In the genomic region with DNA sequence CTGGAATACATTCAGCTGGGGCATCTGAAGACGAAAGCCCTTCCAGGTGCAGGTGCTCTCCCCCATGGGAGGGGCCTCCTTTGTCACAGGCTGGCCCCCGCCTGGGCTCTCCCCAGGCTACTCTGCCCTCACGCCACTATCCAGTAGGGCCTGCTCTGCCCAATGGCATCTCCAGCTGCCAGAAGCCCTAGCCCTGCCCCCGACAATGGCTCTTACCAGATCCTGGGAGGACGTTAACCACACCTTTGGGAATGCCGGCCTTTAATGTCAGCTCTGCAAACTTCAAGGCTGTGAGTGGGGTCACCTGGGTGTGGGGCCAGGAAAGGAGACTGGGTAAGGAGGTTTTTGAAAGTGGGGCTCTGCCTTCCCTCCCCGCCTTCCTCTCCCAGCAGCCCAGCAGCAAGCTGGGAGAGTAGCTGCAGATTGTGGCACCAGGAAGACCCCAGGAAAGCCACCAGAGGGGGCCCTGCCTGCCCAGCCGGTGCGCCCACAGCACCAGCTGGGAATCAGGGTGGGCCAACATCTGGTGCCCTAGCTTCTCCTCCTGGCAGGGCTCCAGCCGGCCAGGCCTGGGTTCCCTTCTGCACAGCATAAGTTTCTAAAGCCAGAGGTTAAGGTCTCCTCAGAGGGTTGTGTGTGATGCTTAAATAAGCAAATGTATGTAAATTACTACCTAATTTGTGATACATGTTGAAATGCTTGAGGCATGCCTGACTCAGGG, we compare ENCODE assay signal across 1 cellular context.
TF ChIP-seq lines count a peak whose summit lies in the region.

No MANE protein-coding gene starts in this region.

TF ChIP-seq in HepG2, 621 proteins besides CTCF, POLR2A, EP300 and RAD21:
- TF ChIP-seq ZSCAN31 (CRISPR knock-in tag; IDR thresholded peaks at IDR 0.05; ENCODE audit: low read depth): no peak
- TF ChIP-seq, protein P1, sequence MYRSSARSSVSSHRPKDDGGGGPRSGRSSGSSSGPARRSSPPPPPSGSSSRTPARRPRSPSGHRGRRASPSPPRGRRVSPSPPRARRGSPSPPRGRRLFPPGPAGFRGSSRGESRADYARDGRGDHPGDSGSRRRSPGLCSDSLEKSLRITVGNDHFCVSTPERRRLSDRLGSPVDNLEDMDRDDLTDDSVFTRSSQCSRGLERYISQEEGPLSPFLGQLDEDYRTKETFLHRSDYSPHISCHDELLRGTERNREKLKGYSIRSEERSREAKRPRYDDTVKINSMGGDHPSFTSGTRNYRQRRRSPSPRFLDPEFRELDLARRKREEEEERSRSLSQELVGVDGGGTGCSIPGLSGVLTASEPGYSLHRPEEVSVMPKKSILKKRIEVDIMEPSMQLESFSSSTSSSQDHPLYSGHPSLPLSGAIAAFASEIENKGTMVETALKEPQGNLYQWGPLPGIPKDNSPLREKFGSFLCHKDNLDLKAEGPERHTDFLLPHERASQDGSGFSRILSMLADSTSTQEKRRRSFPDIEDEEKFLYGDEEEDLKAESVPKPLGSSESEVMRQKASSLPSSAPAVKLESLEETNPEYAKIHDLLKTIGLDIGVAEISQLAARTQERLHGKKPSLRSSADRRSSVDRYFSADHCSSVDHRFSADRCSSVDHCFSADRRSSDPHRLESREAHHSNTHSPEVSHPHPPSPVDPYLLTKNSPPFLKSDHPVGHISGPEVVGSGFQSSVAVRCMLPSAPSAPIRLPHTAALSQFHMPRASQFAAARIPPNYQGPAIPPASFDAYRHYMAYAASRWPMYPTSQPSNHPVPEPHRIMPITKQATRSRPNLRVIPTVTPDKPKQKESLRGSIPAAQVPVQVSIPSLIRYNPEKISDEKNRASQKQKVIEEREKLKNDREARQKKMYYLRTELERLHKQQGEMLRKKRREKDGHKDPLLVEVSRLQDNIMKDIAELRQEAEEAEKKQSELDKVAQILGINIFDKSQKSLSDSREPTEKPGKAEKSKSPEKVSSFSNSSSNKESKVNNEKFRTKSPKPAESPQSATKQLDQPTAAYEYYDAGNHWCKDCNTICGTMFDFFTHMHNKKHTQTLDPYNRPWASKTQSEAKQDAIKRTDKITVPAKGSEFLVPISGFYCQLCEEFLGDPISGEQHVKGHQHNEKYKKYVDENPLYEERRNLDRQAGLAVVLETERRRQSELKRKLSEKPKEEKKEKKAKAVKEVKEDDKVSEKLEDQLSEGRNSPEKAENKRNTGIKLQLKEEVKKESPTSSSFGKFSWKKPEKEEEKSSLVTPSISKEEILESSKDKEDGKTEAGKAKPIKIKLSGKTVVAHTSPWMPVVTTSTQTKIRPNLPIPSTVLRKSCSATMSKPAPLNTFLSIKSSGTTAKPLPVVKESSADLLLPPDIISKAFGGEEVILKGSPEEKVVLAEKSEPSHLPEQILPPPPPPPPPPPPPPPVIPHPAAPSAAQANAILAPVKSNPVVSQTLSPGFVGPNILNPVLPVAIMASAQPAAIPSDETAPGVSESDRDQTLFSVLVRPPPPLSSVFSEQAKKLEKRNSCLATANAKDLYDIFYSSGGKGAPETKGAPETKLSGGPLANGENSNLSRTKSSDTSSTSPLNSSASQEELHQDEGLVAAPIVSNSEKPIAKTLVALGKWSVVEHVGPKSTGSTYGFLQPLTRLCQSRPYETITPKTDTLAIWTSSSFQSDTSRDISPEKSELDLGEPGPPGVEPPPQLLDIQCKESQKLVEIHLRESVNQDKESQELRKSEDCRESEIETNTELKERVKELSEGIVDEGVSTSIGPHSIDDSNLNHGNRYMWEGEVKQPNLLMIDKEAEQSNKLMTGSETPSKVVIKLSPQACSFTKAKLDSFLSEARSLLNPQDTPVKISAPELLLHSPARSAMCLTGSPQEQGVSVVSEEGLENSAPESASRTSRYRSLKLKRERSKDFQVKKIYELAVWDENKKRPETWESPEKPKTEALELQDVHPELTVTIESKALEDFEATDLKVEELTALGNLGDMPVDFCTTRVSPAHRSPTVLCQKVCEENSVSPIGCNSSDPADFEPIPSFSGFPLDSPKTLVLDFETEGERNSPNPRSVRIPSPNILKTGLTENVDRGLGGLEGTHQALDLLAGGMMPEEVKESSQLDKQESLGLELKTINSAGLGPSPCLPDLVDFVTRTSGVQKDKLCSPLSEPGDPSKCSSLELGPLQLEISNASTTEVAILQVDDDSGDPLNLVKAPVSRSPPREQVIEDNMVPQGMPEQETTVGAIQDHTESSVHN (CRISPR knock-in tag; IDR thresholded peaks at IDR 0.05): no peak
- no peak for TF ChIP-seq FOXO1 (CRISPR knock-in tag; IDR thresholded peaks at IDR 0.05)
- no peak for TF ChIP-seq ZMYM4 (CRISPR knock-in tag; IDR thresholded peaks at IDR 0.05)
- TF ChIP-seq, protein P2, sequence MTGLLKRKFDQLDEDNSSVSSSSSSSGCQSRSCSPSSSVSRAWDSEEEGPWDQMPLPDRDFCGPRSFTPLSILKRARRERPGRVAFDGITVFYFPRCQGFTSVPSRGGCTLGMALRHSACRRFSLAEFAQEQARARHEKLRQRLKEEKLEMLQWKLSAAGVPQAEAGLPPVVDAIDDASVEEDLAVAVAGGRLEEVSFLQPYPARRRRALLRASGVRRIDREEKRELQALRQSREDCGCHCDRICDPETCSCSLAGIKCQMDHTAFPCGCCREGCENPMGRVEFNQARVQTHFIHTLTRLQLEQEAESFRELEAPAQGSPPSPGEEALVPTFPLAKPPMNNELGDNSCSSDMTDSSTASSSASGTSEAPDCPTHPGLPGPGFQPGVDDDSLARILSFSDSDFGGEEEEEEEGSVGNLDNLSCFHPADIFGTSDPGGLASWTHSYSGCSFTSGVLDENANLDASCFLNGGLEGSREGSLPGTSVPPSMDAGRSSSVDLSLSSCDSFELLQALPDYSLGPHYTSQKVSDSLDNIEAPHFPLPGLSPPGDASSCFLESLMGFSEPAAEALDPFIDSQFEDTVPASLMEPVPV (CRISPR knock-in tag; IDR thresholded peaks at IDR 0.05): no peak
- TF ChIP-seq, protein P3, sequence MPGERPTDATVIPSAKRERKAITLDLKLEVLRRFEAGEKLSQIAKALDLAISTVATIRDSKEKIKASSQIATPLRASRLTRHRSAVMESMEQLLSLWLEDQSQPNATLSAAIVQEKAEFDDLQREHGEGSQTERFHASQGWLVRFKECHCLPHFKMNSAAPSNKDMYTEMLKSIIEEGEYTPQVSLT (CRISPR knock-in tag; IDR thresholded peaks at IDR 0.05; ENCODE audit: borderline replicate concordance, low read depth): no peak
- TF ChIP-seq, protein P4, sequence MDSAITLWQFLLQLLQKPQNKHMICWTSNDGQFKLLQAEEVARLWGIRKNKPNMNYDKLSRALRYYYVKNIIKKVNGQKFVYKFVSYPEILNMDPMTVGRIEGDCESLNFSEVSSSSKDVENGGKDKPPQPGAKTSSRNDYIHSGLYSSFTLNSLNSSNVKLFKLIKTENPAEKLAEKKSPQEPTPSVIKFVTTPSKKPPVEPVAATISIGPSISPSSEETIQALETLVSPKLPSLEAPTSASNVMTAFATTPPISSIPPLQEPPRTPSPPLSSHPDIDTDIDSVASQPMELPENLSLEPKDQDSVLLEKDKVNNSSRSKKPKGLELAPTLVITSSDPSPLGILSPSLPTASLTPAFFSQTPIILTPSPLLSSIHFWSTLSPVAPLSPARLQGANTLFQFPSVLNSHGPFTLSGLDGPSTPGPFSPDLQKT (CRISPR knock-in tag; IDR thresholded peaks at IDR 0.05; ENCODE audit: borderline replicate concordance): no peak
- TF ChIP-seq CCAR2 (optimal IDR thresholded peaks at IDR 0.05; ENCODE audit: low read depth, low read length): no peak
- TF ChIP-seq TEAD2 (CRISPR knock-in tag; IDR thresholded peaks at IDR 0.05): no peak
- no peak for TF ChIP-seq ZNF552 (CRISPR knock-in tag; IDR thresholded peaks at IDR 0.05; ENCODE audit: borderline replicate concordance)
- no peak for TF ChIP-seq RAD51 (IDR thresholded peaks at IDR 0.05; ENCODE audit: borderline replicate concordance)
- TF ChIP-seq SOX5 (CRISPR knock-in tag; IDR thresholded peaks at IDR 0.05; ENCODE audit: borderline replicate concordance): no peak
- TF ChIP-seq AGO2 (optimal IDR thresholded peaks at IDR 0.05; ENCODE audit: low read depth, low read length): no peak
- TF ChIP-seq, protein P5, sequence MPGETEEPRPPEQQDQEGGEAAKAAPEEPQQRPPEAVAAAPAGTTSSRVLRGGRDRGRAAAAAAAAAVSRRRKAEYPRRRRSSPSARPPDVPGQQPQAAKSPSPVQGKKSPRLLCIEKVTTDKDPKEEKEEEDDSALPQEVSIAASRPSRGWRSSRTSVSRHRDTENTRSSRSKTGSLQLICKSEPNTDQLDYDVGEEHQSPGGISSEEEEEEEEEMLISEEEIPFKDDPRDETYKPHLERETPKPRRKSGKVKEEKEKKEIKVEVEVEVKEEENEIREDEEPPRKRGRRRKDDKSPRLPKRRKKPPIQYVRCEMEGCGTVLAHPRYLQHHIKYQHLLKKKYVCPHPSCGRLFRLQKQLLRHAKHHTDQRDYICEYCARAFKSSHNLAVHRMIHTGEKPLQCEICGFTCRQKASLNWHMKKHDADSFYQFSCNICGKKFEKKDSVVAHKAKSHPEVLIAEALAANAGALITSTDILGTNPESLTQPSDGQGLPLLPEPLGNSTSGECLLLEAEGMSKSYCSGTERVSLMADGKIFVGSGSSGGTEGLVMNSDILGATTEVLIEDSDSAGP (CRISPR knock-in tag; IDR thresholded peaks at IDR 0.05; ENCODE audit: borderline replicate concordance): no peak
- no peak for TF ChIP-seq ERF (CRISPR knock-in tag; IDR thresholded peaks at IDR 0.05)
